8 cellular contexts compared by ENCODE assay signal in genomic region chr3:3126477-3127431, GRCh38. TPM values are rescaled to one million over a fixed set of nuclear protein-coding genes. Genes with fewer than 3 reads are reported as not detected.
A peak's percentile ranks its signal among the peaks of the same experiment; 100 is the strongest.
DNase-seq lines count a peak whose midpoint lies in the region; ATAC-seq, FAIRE-seq and TF ChIP-seq lines count a peak whose summit lies in the region.

TRNT1 (plus strand) TSS chr3:3126940; CDS start chr3:3129041, 2,101 bp downstream.

- no peaks in the 10 kb centered on the region for H3K9me3 ChIP-seq in small intestine (ENCODE audit: control insufficient read depth, low read depth)

- peak within 1 kb of the TSS; percentile 84 for H3K27ac Mint-ChIP-seq in WTC11

- peaks cover 33% of the 10 kb centered on the region for H3K36me3 Mint-ChIP-seq in WTC11

- peaks cover 9% of the 10 kb centered on the region for H3K4me1 Mint-ChIP-seq in WTC11

- peak within 1 kb of the TSS; percentile 93 to 95 for H3K27ac ChIP-seq in small intestine (ENCODE audit: low read depth in 1 of 2, low read length in 1 of 2)

- CTCF ChIA-PET in WTC11 (lab: Charles Lee): no interaction called here

- peak within 1 kb of the TSS; percentile 88 for H3K4me3 Mint-ChIP-seq in WTC11

- DNase-seq in AG08395 (ENCODE audit: low spot score) (peak; percentile 97), NCI-H226 (peak; percentile 90), WTC11 (ENCODE audit: low spot score) (peak; percentile 88), bronchial epithelial cell (ENCODE audit: low read depth) (peak; percentile 79), iPS-NIHi11 (ENCODE audit: low spot score) (peak; percentile 95), small intestine (peak; percentile 94)

- ATAC-seq in GM18909 (IDR thresholded peaks at IDR 0.05; ENCODE audit: poor library complexity, unreplicated experiment) (peak; percentile 98), HG03159 (IDR thresholded peaks at IDR 0.05; ENCODE audit: unreplicated experiment) (peak; percentile 95), WTC11 (peak; percentile 97)

- H3K9me3 Mint-ChIP-seq in WTC11: peaks cover 27% of the 10 kb centered on the region

- H3K27me3 Mint-ChIP-seq in WTC11 (ENCODE audit: low read depth): peaks cover 7% of the 10 kb centered on the region

- POLR2A ChIA-PET in WTC11 (lab: Charles Lee): no interaction called here

- 0 to 1% (median 0%) methylated on average over 80 to 100 of the region's 100 CpGs for WGBS in small intestine, 3 donors

- no peaks in the 10 kb centered on the region for H3K4me1 ChIP-seq in small intestine (ENCODE audit: control insufficient read depth in 2 of 2, insufficient read depth in 1 of 2, low read depth in 1 of 2, low read length in 1 of 2)

- H3K27me3 ChIP-seq in bronchial epithelial cell (ENCODE audit: control insufficient read depth, insufficient read depth, low read length) (no peaks in the 10 kb centered on the region), small intestine (ENCODE audit: control insufficient read depth in 2 of 2, insufficient read depth in 2 of 2, low read length in 2 of 2) (no peaks in the 10 kb centered on the region)

- no peak for TF ChIP-seq CTCF in WTC11 (IDR thresholded peaks at IDR 0.05)
- no peak for TF ChIP-seq CTCF in bronchial epithelial cell (IDR thresholded peaks at IDR 0.05; ENCODE audit: insufficient read depth, low read length, severe bottlenecking)

- FAIRE-seq in bronchial epithelial cell (lab: Jason Lieb, UNC): no peak
- FAIRE-seq in small intestine (lab: Jason Lieb, UNC): no peak

- H3K36me3 ChIP-seq in bronchial epithelial cell (ENCODE audit: control insufficient read depth, insufficient read depth, low read length) (peaks cover 11% of the 10 kb centered on the region), small intestine (ENCODE audit: control insufficient read depth in 2 of 2, insufficient read depth in 2 of 2, low read length in 2 of 2) (peaks cover 5 to 9% of the 10 kb centered on the region in 2 donors)

- peak within 1 kb of the TSS; percentile 99 for H3K4me3 ChIP-seq in bronchial epithelial cell (ENCODE audit: low read depth, low read length)
- H3K4me3 ChIP-seq in small intestine (ENCODE audit: low read depth in 1 of 2, low read length in 2 of 2): peak within 1 kb of the TSS; percentile 81 to 86

TF ChIP-seq in WTC11, 78 proteins besides CTCF, POLR2A, EP300 and RAD21 (continues in another document):
- TF ChIP-seq NR1H2 (CRISPR knock-in tag; IDR thresholded peaks at IDR 0.05): no peak
- 0 out of 2 replicates have a peak, but pooled peaks have one; percentile 51 for TF ChIP-seq ZNF219 (CRISPR knock-in tag; IDR thresholded peaks at IDR 0.05; ENCODE audit: borderline replicate concordance)
- TF ChIP-seq KAT7 (CRISPR knock-in tag; IDR thresholded peaks at IDR 0.05; ENCODE audit: borderline replicate concordance): peak; percentile 78
- TF ChIP-seq E2F5 (CRISPR knock-in tag; IDR thresholded peaks at IDR 0.05): peak; percentile 78; the same call in 1 of the 2 replicates
- 0 out of 2 replicates have a peak, but pooled peaks have one; percentile 22 for TF ChIP-seq PREB (CRISPR knock-in tag; IDR thresholded peaks at IDR 0.05; ENCODE audit: borderline replicate concordance)
- TF ChIP-seq ZNF121 (CRISPR knock-in tag; IDR thresholded peaks at IDR 0.05): no peak
- TF ChIP-seq SMAD3 (CRISPR knock-in tag; IDR thresholded peaks at IDR 0.05; ENCODE audit: borderline replicate concordance): 0 out of 2 replicates have a peak, but pooled peaks have one; percentile 27
- TF ChIP-seq ZNF232 (CRISPR knock-in tag; IDR thresholded peaks at IDR 0.05): 0 out of 2 replicates have a peak, but pooled peaks have one; percentile 21
- TF ChIP-seq TP53 (CRISPR knock-in tag; IDR thresholded peaks at IDR 0.05): no peak
- 0 out of 2 replicates have a peak, but pooled peaks have one; percentile 31 for TF ChIP-seq ZNF416 (CRISPR knock-in tag; IDR thresholded peaks at IDR 0.05)
- TF ChIP-seq ZBTB43 (CRISPR knock-in tag; IDR thresholded peaks at IDR 0.05): no peak
- TF ChIP-seq IRF1 (CRISPR knock-in tag; IDR thresholded peaks at IDR 0.05): no peak
- no peak for TF ChIP-seq ZNF317 (CRISPR knock-in tag; IDR thresholded peaks at IDR 0.05; ENCODE audit: borderline replicate concordance, low read depth)
- peak; percentile 70 for TF ChIP-seq NFYB (CRISPR knock-in tag; conservative IDR thresholded peaks at IDR 0.05; ENCODE audit: low read depth)
- TF ChIP-seq CREM (CRISPR knock-in tag; IDR thresholded peaks at IDR 0.05): peak; percentile 84; the same call in 1 of the 2 replicates
- TF ChIP-seq CBFB (CRISPR knock-in tag; IDR thresholded peaks at IDR 0.05; ENCODE audit: low read depth): no peak
- TF ChIP-seq FOXP4 (CRISPR knock-in tag; IDR thresholded peaks at IDR 0.05): peak; percentile 43; the same call in 1 of the 2 replicates
- TF ChIP-seq TEAD4 (CRISPR knock-in tag; IDR thresholded peaks at IDR 0.05): 0 out of 2 replicates have a peak, but pooled peaks have one; percentile 36
- peak; percentile 78 for TF ChIP-seq SP1 (CRISPR knock-in tag; conservative IDR thresholded peaks at IDR 0.05)
- peak; percentile 94 for TF ChIP-seq MAX (CRISPR knock-in tag; IDR thresholded peaks at IDR 0.05)
- TF ChIP-seq HMGXB4 (CRISPR knock-in tag; IDR thresholded peaks at IDR 0.05): peak; percentile 73

RNA-seq across cellular contexts. Expression of gene TRNT1, which starts in this region (rescaled TPM):
- 17.2 to 18.8 TPM (median 17.9 TPM) in 3 replicates for total RNA-seq in WTC11 (2021)
- 14.5 and 15.4 TPM in 2 replicates for total RNA-seq in bronchial epithelial cell
- polyA plus RNA-seq in small intestine: 10 to 100 TPM in 2 of 3 donors, 1 to 10 TPM in 1; 6.5 to 11.7 (median 11.0) TPM

Comparison
In these comparisons a context has a peak if more than half of its experiments do, and no peak if none do; other contexts are left out.
1. Peak in every context shown above with its lines: DNase-seq, ATAC-seq, H3K4me3 ChIP-seq and H3K27ac ChIP-seq.